Comparison of ENCODE assay signal across 13 cellular contexts in the genomic region with DNA sequence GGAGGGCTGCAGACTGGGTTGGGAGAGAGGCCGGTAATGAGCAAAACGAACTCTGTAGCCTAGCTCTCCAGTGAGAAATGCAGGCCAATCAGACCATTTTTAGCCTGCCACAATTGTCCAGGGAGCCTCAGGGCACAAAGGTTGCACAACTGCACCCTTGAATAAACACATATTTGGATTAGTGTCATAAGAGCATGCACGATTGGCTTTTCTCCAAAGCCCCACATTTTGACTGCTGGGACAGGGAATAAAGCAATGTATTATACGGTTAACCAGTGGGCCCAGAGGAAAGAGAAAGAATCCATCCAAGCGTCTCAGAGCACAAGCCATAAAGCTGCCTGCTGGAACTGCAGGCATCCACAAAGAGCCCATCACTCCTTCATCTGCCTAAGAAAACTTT.
DNase-seq lines count a peak whose midpoint lies in the region; ATAC-seq and TF ChIP-seq lines count a peak whose summit lies in the region.
"Had no signal": no experiment of that assay in that cellular context is flagged by ENCODE, and none has a peak within 500 bp of the region (broad histone marks: within the 10 kb centered on the region; RNA-seq: fewer than 3 reads in every experiment).

No MANE protein-coding gene starts in this region.

- peaks cover 5% of the 10 kb centered on the region for H3K27me3 Mint-ChIP-seq in activated CD8-positive, alpha-beta memory T cell treated with anti-CD3 and anti-CD28 coated beads, Interleukin-2, amount 10 ng/mL, durations not matched to agents 7 days and 5 days

- H3K4me1 ChIP-seq in lower lobe of right lung: no peaks in the 10 kb centered on the region
- H3K4me1 ChIP-seq: colonic mucosa had no signal

- no peaks in the 10 kb centered on the region for H3K36me3 ChIP-seq in lower lobe of right lung
- H3K36me3 ChIP-seq: colonic mucosa, esophagus muscularis mucosa had no signal

- H3K27me3 ChIP-seq in lower lobe of right lung (ENCODE audit: low read depth): no peaks in the 10 kb centered on the region
- H3K27me3 ChIP-seq: colonic mucosa, esophagus muscularis mucosa had no signal

- TF ChIP-seq CTCF in NB4 (IDR thresholded peaks at IDR 0.05; ENCODE audit: low read depth, low read length) (no peak), epithelial cell of esophagus (IDR thresholded peaks at IDR 0.05; ENCODE audit: insufficient read depth, low read depth, low read length, missing control alignments) (no peak), lower lobe of right lung (IDR thresholded peaks at IDR 0.05) (no peak)

- no peak overlapping the region for H3K27ac Mint-ChIP-seq in activated CD8-positive, alpha-beta memory T cell treated with anti-CD3 and anti-CD28 coated beads, Interleukin-2, amount 10 ng/mL, durations not matched to agents 7 days and 5 days
- H3K27ac Mint-ChIP-seq: activated T-cell treated with anti-CD3 and anti-CD28 coated beads, Interleukin-2, amount 50 U/mL, for 24 hours had no signal

- H3K9me3 ChIP-seq in lower lobe of right lung: no peaks in the 10 kb centered on the region
- H3K9me3 ChIP-seq: colonic mucosa, esophagus muscularis mucosa had no signal

- peak; percentile 77 for DNase-seq in NB4 (ENCODE audit: low read depth)
- DNase-seq in epithelial cell of esophagus (ENCODE audit: low read depth): peak; percentile 3
- DNase-seq in lower lobe of right lung: no peak
- DNase-seq in stromal cell of bone marrow (ENCODE audit: low read depth): peak; percentile 8
- DNase-seq in activated CD8-positive, alpha-beta memory T cell treated with anti-CD3 and anti-CD28 coated beads, Interleukin-2, amount 10 ng/mL, durations not matched to agents 7 days and 5 days: no peak
- DNase-seq: activated T-cell treated with anti-CD3 and anti-CD28 coated beads, Interleukin-2, amount 50 U/mL, for 24 hours; colonic mucosa; COR-L47; NCI-H2081 had no signal

- H3K4me3 Mint-ChIP-seq in activated CD8-positive, alpha-beta memory T cell treated with anti-CD3 and anti-CD28 coated beads, Interleukin-2, amount 10 ng/mL, durations not matched to agents 7 days and 5 days: no peak overlapping the region
- H3K4me3 Mint-ChIP-seq: activated T-cell treated with anti-CD3 and anti-CD28 coated beads, Interleukin-2, amount 50 U/mL, for 24 hours had no signal

- ATAC-seq in lower lobe of right lung: peak; percentile 35 to 41
- no peak for ATAC-seq in HG03045 (IDR thresholded peaks at IDR 0.05; ENCODE audit: unreplicated experiment)
- no peak for ATAC-seq in GM19463 (IDR thresholded peaks at IDR 0.05; ENCODE audit: unreplicated experiment)
- ATAC-seq in activated CD8-positive, alpha-beta memory T cell treated with anti-CD3 and anti-CD28 coated beads, Interleukin-2, amount 10 ng/mL, durations not matched to agents 7 days and 5 days: no peak

- intact Hi-C loops in lower lobe of right lung (cut with DNase I): no loop called here

- no peak overlapping the region for H3K27ac ChIP-seq in lower lobe of right lung
- H3K27ac ChIP-seq: colonic mucosa, esophagus muscularis mucosa, KMS-11 had no signal

- no peak for TF ChIP-seq POLR2A in NB4 (IDR thresholded peaks at IDR 0.05; ENCODE audit: extremely low read depth, insufficient read length)

- no peaks in the 10 kb centered on the region for H3K4me1 Mint-ChIP-seq in activated CD8-positive, alpha-beta memory T cell treated with anti-CD3 and anti-CD28 coated beads, Interleukin-2, amount 10 ng/mL, durations not matched to agents 7 days and 5 days

- CTCF ChIA-PET in activated CD8-positive, alpha-beta memory T cell treated with anti-CD3 and anti-CD28 coated beads, Interleukin-2, amount 10 ng/mL, durations not matched to agents 7 days and 5 days (lab: Charles Lee): no interaction called here

- no peaks in the 10 kb centered on the region for H3K36me3 Mint-ChIP-seq in activated CD8-positive, alpha-beta memory T cell treated with anti-CD3 and anti-CD28 coated beads, Interleukin-2, amount 10 ng/mL, durations not matched to agents 7 days and 5 days

- no peaks in the 10 kb centered on the region for H3K9me3 Mint-ChIP-seq in activated CD8-positive, alpha-beta memory T cell treated with anti-CD3 and anti-CD28 coated beads, Interleukin-2, amount 10 ng/mL, durations not matched to agents 7 days and 5 days (ENCODE audit: low read depth)
- H3K9me3 Mint-ChIP-seq: activated T-cell treated with anti-CD3 and anti-CD28 coated beads, Interleukin-2, amount 50 U/mL, for 24 hours had no signal

- H3K4me3 ChIP-seq in NB4 (ENCODE audit: low read depth, low read length): no peak overlapping the region
- H3K4me3 ChIP-seq in epithelial cell of esophagus (ENCODE audit: low read length): no peak overlapping the region
- no peak overlapping the region for H3K4me3 ChIP-seq in lower lobe of right lung
- H3K4me3 ChIP-seq: colonic mucosa, esophagus muscularis mucosa had no signal

Comparison
In these comparisons a context has a peak if more than half of its experiments do, and no peak if none do; other contexts are left out.
1. DNase-seq: peak in NB4 (single experiment), epithelial cell of esophagus (single experiment) and stromal cell of bone marrow (single experiment); none in lower lobe of right lung (single experiment) and activated CD8-positive, alpha-beta memory T cell treated with anti-CD3 and anti-CD28 coated beads, Interleukin-2, amount 10 ng/mL, durations not matched to agents 7 days and 5 days (single experiment).
2. ATAC-seq: peak in lower lobe of right lung (2 of 2); none in HG03045 (single experiment), GM19463 (single experiment) and activated CD8-positive, alpha-beta memory T cell treated with anti-CD3 and anti-CD28 coated beads, Interleukin-2, amount 10 ng/mL, durations not matched to agents 7 days and 5 days (single experiment).